8 cellular contexts compared by ENCODE assay signal in the genomic region with DNA sequence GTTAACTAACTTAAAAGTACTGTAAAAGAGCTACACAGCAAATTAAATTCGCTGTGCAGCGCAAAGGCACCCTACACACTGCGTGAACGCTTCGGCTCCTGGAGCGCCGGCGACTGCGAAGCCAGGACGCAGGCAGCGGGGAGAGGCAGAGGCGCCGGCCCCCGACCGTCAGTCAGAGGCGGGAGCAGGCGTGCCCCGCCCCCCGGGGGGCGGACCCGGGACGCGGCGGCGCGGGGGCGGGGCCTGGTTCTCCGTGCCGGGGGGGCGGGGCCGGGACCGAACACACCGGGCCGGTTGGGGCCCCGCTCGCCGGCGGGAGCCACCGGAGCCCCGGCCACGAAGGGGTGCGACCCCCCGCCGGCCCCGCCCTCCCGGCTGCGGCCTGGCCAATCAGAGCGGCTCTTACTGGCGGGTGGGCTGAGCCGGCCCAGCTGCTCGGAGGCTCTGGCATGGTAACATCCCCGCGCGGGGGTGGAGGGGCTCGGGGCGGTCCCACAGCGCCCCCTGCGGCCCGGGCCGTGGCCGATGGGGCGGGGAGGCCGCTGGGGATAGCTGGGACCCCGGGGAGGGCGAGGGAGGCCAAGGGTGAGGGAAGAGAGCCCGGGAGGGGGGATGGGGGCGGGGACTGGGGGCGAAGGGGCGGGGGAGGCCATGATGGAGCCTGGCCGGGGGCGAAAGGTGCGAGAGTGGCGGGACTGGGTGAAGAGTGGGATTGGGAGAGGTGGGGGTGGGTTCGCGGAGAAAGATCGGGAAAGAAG. TPM values are rescaled to one million over a fixed set of nuclear protein-coding genes. Genes with fewer than 3 reads are reported as not detected.
DNase-seq lines count a peak whose midpoint lies in the region; ATAC-seq and TF ChIP-seq lines count a peak whose summit lies in the region.

A gene (plus strand): TSS at position 420 of the 758 bp plus-strand sequence. CDS start 30 bp downstream, at position 450.

- peak within 1 kb of the TSS; percentile 84 for H2AFZ ChIP-seq in PC-3 (ENCODE audit: low read length)

- H3K27ac Mint-ChIP-seq in activated T-cell treated with anti-CD3 and anti-CD28 coated beads, Interleukin-2, amount 50 U/mL, for 24 hours = peak within 1 kb of the TSS; percentile 94

- no TSS peak for BruUV-seq in PC-3 (replicated peaks; lab: Mats Ljungman, UMichigan)

- peak; percentile 41 for DNase-seq in DMS 273 treated with DMSO at 0.1 percent for 48 hours (lab: John Stamatoyannopoulos, UW)
- peak; percentile 98 for DNase-seq in HuH-7.5 (ENCODE audit: low spot score)
- peak; percentile 84 for DNase-seq in PC-3
- DNase-seq in activated T-cell treated with anti-CD3 and anti-CD28 coated beads, Interleukin-2, amount 50 U/mL, for 24 hours = peak; percentile 89
- peak; percentile 88 for DNase-seq in myocyte (ENCODE audit: low read depth)
- DNase-seq in stimulated activated CD8-positive, alpha-beta memory T cell treated with anti-CD3 and anti-CD28 coated beads, Interleukin-7, amount 100 ng/mL, for 48 hours (ENCODE audit: extremely low read depth in 1 of 2, low read depth in 1 of 2) = peak; percentile 70 to 79

- H3K36me3 ChIP-seq in PC-3 (ENCODE audit: low read depth, low read length) = no peaks in the 10 kb centered on the region

- peak within 1 kb of the TSS; percentile 99 for H3K4me2 ChIP-seq in PC-3 (ENCODE audit: low read length)

- H3K4me1 Mint-ChIP-seq in activated T-cell treated with anti-CD3 and anti-CD28 coated beads, Interleukin-2, amount 50 U/mL, for 24 hours (ENCODE audit: low read depth) = peaks cover 34% of the 10 kb centered on the region

- no peaks in the 10 kb centered on the region for H3K36me3 Mint-ChIP-seq in activated T-cell treated with anti-CD3 and anti-CD28 coated beads, Interleukin-2, amount 50 U/mL, for 24 hours (ENCODE audit: low read depth)

- H3K27ac ChIP-seq in PC-3 (ENCODE audit: low read length) = peak within 1 kb of the TSS; percentile 45

- no peaks in the 10 kb centered on the region for H4K20me1 ChIP-seq in PC-3 (ENCODE audit: low read length)

- intact Hi-C loops in PC-3 (cut with micrococcal nuclease) = no loop called here

- CTCF ChIA-PET in PC-3 (lab: Charles Lee) = interaction anchor here (0.6 to 0.7 kb wide), 4 partner anchors 154 to 344 kb away, joined by 3 to 7 read pairs (median 5); no protein-coding TSS in a partner anchor

- H3K27me3 Mint-ChIP-seq in activated T-cell treated with anti-CD3 and anti-CD28 coated beads, Interleukin-2, amount 50 U/mL, for 24 hours = peaks cover 7% of the 10 kb centered on the region

- TF ChIP-seq CTCF in PC-3 (conservative IDR thresholded peaks at IDR 0.05; ENCODE audit: low read depth, low read length) = peak; percentile 33; the same call in 1 of the 2 replicates

- peak within 1 kb of the TSS; percentile 75 for H3K4me3 ChIP-seq in PC-3 (ENCODE audit: low read length)

- H3K9me3 ChIP-seq in PC-3 (ENCODE audit: low read length) = no peaks in the 10 kb centered on the region

- H3K27me3 ChIP-seq in PC-3 (ENCODE audit: low read length) = no peaks in the 10 kb centered on the region

- peak within 1 kb of the TSS; percentile 80 for H3K4me3 Mint-ChIP-seq in activated T-cell treated with anti-CD3 and anti-CD28 coated beads, Interleukin-2, amount 50 U/mL, for 24 hours

- H3K9ac ChIP-seq in PC-3 (ENCODE audit: low read length) = peak within 1 kb of the TSS; percentile 75

- peaks cover 58% of the 10 kb centered on the region for H3K4me1 ChIP-seq in PC-3 (ENCODE audit: insufficient read depth, low read length)

- H3K9me3 Mint-ChIP-seq in activated T-cell treated with anti-CD3 and anti-CD28 coated beads, Interleukin-2, amount 50 U/mL, for 24 hours = no peaks in the 10 kb centered on the region

- ATAC-seq in GM21423 (IDR thresholded peaks at IDR 0.05; ENCODE audit: unreplicated experiment) (peak; percentile 74), PC-3 (peak; percentile 85), esophagus mucosa (peak; percentile 90)

- H3F3A ChIP-seq in PC-3 (ENCODE audit: low read length, unreplicated experiment) = peaks cover 6% of the 10 kb centered on the region

- H3K79me2 ChIP-seq in PC-3 (ENCODE audit: low read length) = no peaks in the 10 kb centered on the region

- H3K9me2 ChIP-seq in PC-3 (replicated peaks; ENCODE audit: low read length) = no peaks in the 10 kb centered on the region

- POLR2A ChIA-PET in PC-3 (lab: Charles Lee; ENCODE audit: unreplicated experiment) = interaction anchor here (0.7 kb wide), 1 partner anchor 14 kb away, joined by 13 read pairs; no protein-coding TSS in a partner anchor

RNA-seq across cellular contexts. Expression of the gene that starts here (rescaled TPM):
- total RNA-seq in PC-3 (2014; rRNA removed) (16.2 and 17.7 TPM in 2 replicates), esophagus mucosa (16.1 TPM), myocyte (12.4 and 14.7 TPM in 2 replicates)
- 17.3 TPM for polyA plus RNA-seq in myocyte (2012)

Comparison
In these comparisons a context has a peak if more than half of its experiments do, and no peak if none do; other contexts are left out.
1. Peak in every context shown above with its lines: DNase-seq, ATAC-seq, H3K4me3 ChIP-seq and H3K27ac ChIP-seq.
2. DNase-seq: peak in every context shown above with its lines; median percentile 98 in HuH-7.5; 89 in activated T-cell treated with anti-CD3 and anti-CD28 coated beads, Interleukin-2, amount 50 U/mL, for 24 hours; 88 in myocyte; 84 in PC-3; 74 in stimulated activated CD8-positive, alpha-beta memory T cell treated with anti-CD3 and anti-CD28 coated beads, Interleukin-7, amount 100 ng/mL, for 48 hours; 41 in DMS 273 treated with DMSO at 0.1 percent for 48 hours.